ENCODE assay signal across 12 cellular contexts in genomic region chr12:53738834-53739284, GRCh38. TPM values are rescaled to one million over a fixed set of nuclear protein-coding genes. Genes with fewer than 3 reads are reported as not detected.
DNase-seq lines count a peak whose midpoint lies in the region; ATAC-seq and TF ChIP-seq lines count a peak whose summit lies in the region.
"Had no signal": no experiment of that assay in that cellular context is flagged by ENCODE, and none has a peak within 500 bp of the region (broad histone marks: within the 10 kb centered on the region; RNA-seq: fewer than 3 reads in every experiment).

No MANE protein-coding gene starts in this region.

- H4K20me1 ChIP-seq in Karpas-422 (ENCODE audit: insufficient read depth, low read depth, low read length), result no peaks in the 10 kb centered on the region

- H3K9me3 Mint-ChIP-seq in activated T-cell treated with anti-CD3 and anti-CD28 coated beads, Interleukin-2, amount 50 U/mL, for 4 hours, result no peaks in the 10 kb centered on the region
- no peaks in the 10 kb centered on the region for H3K9me3 Mint-ChIP-seq in activated B cell treated with CpG ODN at 0.5 μM for 24 hours

- intact Hi-C loops in activated B cell treated with CpG ODN at 0.5 μM for 24 hours (cut with micrococcal nuclease), result loop anchor here (1.0 kb wide), 1 partner anchor 12 kb away; the partner anchor contains the start of gene CALCOCO1

- no peak overlapping the region for H3K27ac ChIP-seq in Karpas-422 (ENCODE audit: low read length)
- H3K27ac ChIP-seq: adrenal gland, neutrophil had no signal

- H2AFZ ChIP-seq in Karpas-422 (ENCODE audit: low read length), result no peak overlapping the region

- H3K27ac Mint-ChIP-seq in activated B cell treated with CpG ODN at 0.5 μM for 24 hours, result no peak overlapping the region

- peaks cover 6% of the 10 kb centered on the region for H3K4me1 ChIP-seq in Karpas-422 (ENCODE audit: low read length)
- H3K4me1 ChIP-seq: adrenal gland had no signal

- H3K4me2 ChIP-seq in Karpas-422 (ENCODE audit: low read depth, low read length, poor library complexity, severe bottlenecking), result no peak overlapping the region

- no peak for TF ChIP-seq CTCF in activated B cell treated with CpG ODN at 0.5 μM for 24 hours (IDR thresholded peaks at IDR 0.05)

- no peak overlapping the region for H3K9ac ChIP-seq in Karpas-422 (ENCODE audit: low read length)

- H3K36me3 Mint-ChIP-seq in activated T-cell treated with anti-CD3 and anti-CD28 coated beads, Interleukin-2, amount 50 U/mL, for 4 hours (ENCODE audit: insufficient read depth), result no peaks in the 10 kb centered on the region
- H3K36me3 Mint-ChIP-seq in activated B cell treated with CpG ODN at 0.5 μM for 24 hours (ENCODE audit: low read depth), result no peaks in the 10 kb centered on the region

- no peaks in the 10 kb centered on the region for H3K9me2 ChIP-seq in Karpas-422 (replicated peaks; ENCODE audit: insufficient read depth, low read length)

- peak overlapping the region; percentile 63 for H3K4me3 Mint-ChIP-seq in activated T-cell treated with anti-CD3 and anti-CD28 coated beads, Interleukin-2, amount 50 U/mL, for 4 hours
- peak overlapping the region; percentile 64 for H3K4me3 Mint-ChIP-seq in activated B cell treated with CpG ODN at 0.5 μM for 24 hours

- peaks cover 58% of the 10 kb centered on the region for H3K27me3 Mint-ChIP-seq in activated T-cell treated with anti-CD3 and anti-CD28 coated beads, Interleukin-2, amount 50 U/mL, for 4 hours (ENCODE audit: low read depth)
- H3K27me3 Mint-ChIP-seq in activated B cell treated with CpG ODN at 0.5 μM for 24 hours, result peaks cover 62% of the 10 kb centered on the region

- CTCF ChIA-PET in activated B cell treated with CpG ODN at 0.5 μM for 24 hours (lab: Charles Lee), result interaction anchor here (0.7 to 1.5 kb wide), 4 partner anchors 9 to 39 kb away, joined by 3 to 8 read pairs (median 4); no protein-coding TSS in a partner anchor

- H3K79me2 ChIP-seq in Karpas-422 (ENCODE audit: low read length), result no peaks in the 10 kb centered on the region

- no peaks in the 10 kb centered on the region for H3K27me3 ChIP-seq in Karpas-422 (ENCODE audit: low read length)

- H3K4me3 ChIP-seq in iPS-18c (ENCODE audit: insufficient read depth, low read depth, low read length) (peak overlapping the region; percentile 55), Karpas-422 (ENCODE audit: low read length) (no peak overlapping the region)
- H3K4me3 ChIP-seq: adrenal gland had no signal

- H3K9me3 ChIP-seq in iPS-18c (ENCODE audit: control insufficient read depth, insufficient read depth, low read length), result no peaks in the 10 kb centered on the region
- H3K9me3 ChIP-seq in Karpas-422 (ENCODE audit: low read length), result no peaks in the 10 kb centered on the region
- H3K9me3 ChIP-seq: adrenal gland, neutrophil had no signal

- no peak for DNase-seq in activated T-cell treated with anti-CD3 and anti-CD28 coated beads, Interleukin-2, amount 50 U/mL, for 4 hours
- DNase-seq in activated T-cell treated with anti-CD3 and anti-CD28 coated beads, Interleukin-2, amount 50 U/mL, for 1 hour, result no peak
- DNase-seq in activated B cell treated with CpG ODN at 0.5 μM for 24 hours (no peak), midbrain (lab: John Stamatoyannopoulos, UW) (no peak), Karpas-422 (no peak)
- DNase-seq in stimulated activated naive CD4-positive, alpha-beta T cell treated with Interleukin-2 at 50 U/mL for 16 hours (lab: John Stamatoyannopoulos, UW), result peak; percentile 17
- DNase-seq: adrenal gland, Kasumi-1 had no signal

- peaks cover 23% of the 10 kb centered on the region for H3K4me1 Mint-ChIP-seq in activated T-cell treated with anti-CD3 and anti-CD28 coated beads, Interleukin-2, amount 50 U/mL, for 4 hours (ENCODE audit: low read depth)
- H3K4me1 Mint-ChIP-seq in activated B cell treated with CpG ODN at 0.5 μM for 24 hours, result peaks cover 23% of the 10 kb centered on the region

- no peaks in the 10 kb centered on the region for H3K36me3 ChIP-seq in Karpas-422 (ENCODE audit: insufficient read depth, low read length)
- H3K36me3 ChIP-seq: adrenal gland, neutrophil had no signal

- ATAC-seq in activated T-cell treated with anti-CD3 and anti-CD28 coated beads, Interleukin-2, amount 50 U/mL, for 4 hours, result peak; percentile 54 to 69
- ATAC-seq in activated B cell treated with CpG ODN at 0.5 μM for 24 hours (ENCODE audit: low read depth) (peak; percentile 32), HG02973 (IDR thresholded peaks at IDR 0.05; ENCODE audit: unreplicated experiment) (no peak)

- POLR2A ChIA-PET in activated B cell treated with CpG ODN at 0.5 μM for 24 hours (lab: Charles Lee), result interaction anchor here (0.8 to 2.3 kb wide), 3 partner anchors 11 to 63 kb away, joined by 3 to 8 read pairs (median 4); partner anchors contain the start of genes ATP5MC2, CALCOCO1 and CISTR

RNA-seq across cellular contexts. Expression of gene CALCOCO1, which starts 11.6 kb away (rescaled TPM):
- total RNA-seq in activated T-cell treated with anti-CD3 and anti-CD28 coated beads, Interleukin-2, amount 50 U/mL, for 4 hours, result 1 to 10 TPM; 2.6 to 9.9 (median 7.1) TPM
- total RNA-seq in activated B cell treated with CpG ODN at 0.5 μM for 24 hours, result 44.2 and 59.5 TPM in 2 replicates
- total RNA-seq in Karpas-422 (2014; rRNA removed; shearing (Covaris generic); ENCODE audit: low replicate concordance), result 28.7 and 32.5 TPM in 2 replicates

RNA-seq across cellular contexts. Expression of gene CISTR, which starts 12.9 kb away (rescaled TPM):
- not detected for total RNA-seq in activated T-cell treated with anti-CD3 and anti-CD28 coated beads, Interleukin-2, amount 50 U/mL, for 4 hours
- total RNA-seq in activated B cell treated with CpG ODN at 0.5 μM for 24 hours, result not detected in 2 replicates
- not detected in 2 replicates for total RNA-seq in Karpas-422 (2014; rRNA removed; shearing (Covaris generic); ENCODE audit: low replicate concordance)
- total RNA-seq: adrenal gland, subcutaneous adipose tissue had no signal
